In genomic region chr22:23889620-23890019, GRCh38 we compare ENCODE assay signal across 12 cellular contexts.
"Had no signal": no experiment of that assay in that cellular context is flagged by ENCODE, and none has a peak within 500 bp of the region (broad histone marks: within the 10 kb centered on the region; RNA-seq: fewer than 3 reads in every experiment).

No MANE protein-coding gene starts in this region.

- H3K27me3 ChIP-seq: left lung, neutrophil, right lobe of liver had no signal

- H3K9me3 ChIP-seq: left lung, neutrophil, right lobe of liver had no signal

- ATAC-seq: esophagus mucosa; stimulated activated effector memory CD8-positive, alpha-beta T cell treated with anti-CD3 and anti-CD28 coated beads, Interleukin-12 subunit alpha, Interleukin-12 subunit beta, amount 100 ng/mL, for 72 hours had no signal

- H3K4me3 ChIP-seq: left lung, right lobe of liver had no signal

- H3K27ac ChIP-seq: left lung, neutrophil, right lobe of liver had no signal

- DNase-seq: activated B cell treated with CpG ODN at 0.5 μM for 24 hours; activated CD4-positive, alpha-beta T cell treated with anti-CD3 and anti-CD28 coated beads, Interleukin-2, amount 10 ng/mL, durations not matched to agents 24 days and 14 days; activated naive CD4-positive, alpha-beta T cell treated with anti-CD3 and anti-CD28 coated beads for 36 hours; glutamatergic neuron; left lung; naive B cell; right lobe of liver; T-helper 1 cell; trophoblast cell had no signal

- H3K36me3 ChIP-seq: left lung, neutrophil, right lobe of liver had no signal
